Comparison of ENCODE assay signal across 9 cellular contexts in the genomic region with DNA sequence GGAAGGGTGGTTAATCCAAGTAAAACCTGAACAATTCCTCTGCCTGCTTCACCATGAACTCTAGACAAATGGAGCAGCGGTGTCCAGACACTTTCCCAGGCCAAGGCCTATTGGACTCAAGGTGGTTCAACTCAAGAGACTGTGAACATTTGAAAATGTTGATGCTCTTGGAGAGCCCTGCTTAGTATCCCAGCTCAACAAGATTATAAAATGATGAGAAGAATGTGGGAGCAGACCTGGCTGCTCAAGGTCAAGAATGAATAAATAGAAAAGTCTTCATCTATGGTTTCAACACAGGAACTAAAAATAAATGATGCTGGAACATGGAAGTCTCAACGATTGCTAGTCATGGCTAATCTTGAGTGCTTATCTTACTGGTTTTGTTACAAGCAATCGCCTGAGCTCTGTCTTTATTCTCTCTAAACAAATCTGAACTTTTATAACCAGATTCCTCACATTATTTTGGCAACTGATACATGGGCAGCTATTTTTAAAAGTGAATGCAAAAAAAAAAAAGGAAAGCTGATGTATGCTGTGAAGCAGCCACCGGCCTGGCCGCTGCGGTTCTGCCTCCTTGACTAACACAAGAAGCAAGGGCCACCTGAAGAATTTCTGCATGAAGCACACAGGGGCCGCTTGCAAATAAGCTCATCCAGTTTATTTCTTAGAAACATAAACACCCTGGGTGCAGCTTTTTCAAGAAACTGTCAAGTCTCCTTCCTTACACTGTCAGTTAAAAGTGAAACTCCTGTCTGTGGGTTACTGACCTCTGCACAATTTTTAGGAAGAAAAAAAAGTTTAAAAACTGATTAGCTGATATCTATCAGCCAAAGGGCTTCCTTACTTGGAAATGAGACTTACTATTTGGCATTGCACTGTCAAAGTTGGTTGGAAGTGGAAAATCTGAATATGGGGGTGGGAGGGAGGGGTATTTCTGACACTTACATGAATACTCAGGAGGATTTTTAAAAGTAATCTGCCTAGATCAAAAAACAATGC.
A peak's percentile ranks its signal among the peaks of the same experiment; 100 is the strongest.
DNase-seq lines count a peak whose midpoint lies in the region; ATAC-seq and TF ChIP-seq lines count a peak whose summit lies in the region.
"Had no signal": no experiment of that assay in that cellular context is flagged by ENCODE, and none has a peak within 500 bp of the region (broad histone marks: within the 10 kb centered on the region; RNA-seq: fewer than 3 reads in every experiment).

No MANE protein-coding gene starts in this region.

- no peaks in the 10 kb centered on the region for H4K20me1 ChIP-seq in H9 (ENCODE audit: control insufficient read depth, insufficient read depth, insufficient read length)

- no peak overlapping the region for H2AK5ac ChIP-seq in H9 (ENCODE audit: insufficient read length, low read length)

- no peaks in the 10 kb centered on the region for H3K9me3 Mint-ChIP-seq in stimulated activated memory B cell treated with anti-CD40 and anti-IgM and Interleukin-4, amounts not matched to agents 10 μg/mL and 1 μg/mL and 100 μg/mL, for 72 hours
- H3K9me3 Mint-ChIP-seq in H9, result no peaks in the 10 kb centered on the region

- H3K23me2 ChIP-seq in H9 (ENCODE audit: insufficient read length, low read depth, low read length, poor library complexity, severe bottlenecking), result no peaks in the 10 kb centered on the region

- H2BK12ac ChIP-seq in H9 (ENCODE audit: insufficient read length, low read depth, low read length), result no peak overlapping the region

- no peak overlapping the region for H3K23ac ChIP-seq in H9 (ENCODE audit: insufficient read length, low read depth, low read length)

- no peaks in the 10 kb centered on the region for H3K27me3 ChIP-seq in H9 (ENCODE audit: insufficient read depth, low read length)

- no peak overlapping the region for H2AFZ ChIP-seq in H9 (ENCODE audit: low read length)

- H3K79me1 ChIP-seq in H9 (ENCODE audit: insufficient read depth, low read depth, low read length, poor library complexity, severe bottlenecking), result no peaks in the 10 kb centered on the region

- H3K56ac ChIP-seq in H9 (ENCODE audit: insufficient read length, low read depth, low read length), result no peak overlapping the region

- no peak overlapping the region for H4K91ac ChIP-seq in H9 (ENCODE audit: insufficient read length, low read depth, low read length)

- WGBS in H9 (ENCODE audit: extremely low coverage, insufficient read length, low lambda C conversion rate), result no CpG with 5 or more reads among the region's 7 CpGs

- ATAC-seq in GM18867 (IDR thresholded peaks at IDR 0.05; ENCODE audit: unreplicated experiment) (peak; percentile 30), HG02610 (IDR thresholded peaks at IDR 0.05; ENCODE audit: unreplicated experiment) (no peak), left lobe of liver (no peak)
- no peak for ATAC-seq in stimulated activated memory B cell treated with anti-CD40 and anti-IgM and Interleukin-4, amounts not matched to agents 10 μg/mL and 1 μg/mL and 100 μg/mL, for 72 hours

- no peak overlapping the region for H3K27ac ChIP-seq in H9 (ENCODE audit: insufficient read length, low read depth, low read length)

- peak overlapping the region; percentile 44 for H3K4me3 Mint-ChIP-seq in stimulated activated memory B cell treated with anti-CD40 and anti-IgM and Interleukin-4, amounts not matched to agents 10 μg/mL and 1 μg/mL and 100 μg/mL, for 72 hours
- no peak overlapping the region for H3K4me3 Mint-ChIP-seq in H9

- no peak overlapping the region for H3T11ph ChIP-seq in H9 (ENCODE audit: low read length)

- H3K14ac ChIP-seq in H9 (ENCODE audit: insufficient read depth, low read length), result no peak overlapping the region

- peaks cover 53% of the 10 kb centered on the region for H3K4me1 Mint-ChIP-seq in stimulated activated memory B cell treated with anti-CD40 and anti-IgM and Interleukin-4, amounts not matched to agents 10 μg/mL and 1 μg/mL and 100 μg/mL, for 72 hours
- peaks cover 24 to 27% of the 10 kb centered on the region in 2 experiments for H3K4me1 Mint-ChIP-seq in H9

- no peaks in the 10 kb centered on the region for H3K27me3 Mint-ChIP-seq in stimulated activated memory B cell treated with anti-CD40 and anti-IgM and Interleukin-4, amounts not matched to agents 10 μg/mL and 1 μg/mL and 100 μg/mL, for 72 hours
- peaks cover 2% of the 10 kb centered on the region; the same call in 1 of the 2 replicates for H3K27me3 Mint-ChIP-seq in H9 (ENCODE audit: low read depth)

- no peak overlapping the region for H4K5ac ChIP-seq in H9 (ENCODE audit: insufficient read length, low read depth, low read length)

- H4K8ac ChIP-seq in H9 (replicated peaks; ENCODE audit: insufficient read length, low read depth, low read length), result no peak overlapping the region

- H3K9ac ChIP-seq in H9 (ENCODE audit: extremely low read depth, insufficient read length, low read length), result no peak overlapping the region

- no peak overlapping the region for H3K18ac ChIP-seq in H9 (ENCODE audit: insufficient read length, low read depth, low read length)

- peak; percentile 44 for DNase-seq in UCSD-AML1 (lab: John Stamatoyannopoulos, UW; ENCODE audit: unreplicated experiment)
- peak; percentile 70 for DNase-seq in fibroblast of pulmonary artery (ENCODE audit: low read depth)
- DNase-seq in left lobe of liver (ENCODE audit: low spot score), result no peak
- DNase-seq in H9, result no peak
- DNase-seq in stimulated activated CD4-positive, alpha-beta T cell treated with anti-CD3 and anti-CD28 coated beads, Interleukin-2, amount 100 ng/mL, for 48 hours, result no peak
- DNase-seq: SHP77 treated with DMSO at 0.1 percent for 48 hours had no signal

- H2BK15ac ChIP-seq in H9 (ENCODE audit: low read depth, low read length), result no peak overlapping the region

- no peak overlapping the region for H2BK5ac ChIP-seq in H9 (ENCODE audit: insufficient read length, low read length)

- no peak overlapping the region for H2BK20ac ChIP-seq in H9 (ENCODE audit: low read depth, low read length, poor library complexity, severe bottlenecking)

- H3K79me2 ChIP-seq in H9 (ENCODE audit: insufficient read depth, low read length), result no peaks in the 10 kb centered on the region

- no peak overlapping the region for H3K4me2 ChIP-seq in H9 (ENCODE audit: insufficient read depth, insufficient read length, low read length)

- H3K4me1 ChIP-seq in H9 (ENCODE audit: insufficient read depth, low read length), result no peaks in the 10 kb centered on the region; the same call in 1 of the 2 replicates

- peak overlapping the region; percentile 54 for H3K27ac Mint-ChIP-seq in stimulated activated memory B cell treated with anti-CD40 and anti-IgM and Interleukin-4, amounts not matched to agents 10 μg/mL and 1 μg/mL and 100 μg/mL, for 72 hours
- no peak overlapping the region for H3K27ac Mint-ChIP-seq in H9

- no peak overlapping the region for H2BK120ac ChIP-seq in H9 (ENCODE audit: low read depth, low read length, poor library complexity, severe bottlenecking)

- no peaks in the 10 kb centered on the region for H3K36me3 Mint-ChIP-seq in stimulated activated memory B cell treated with anti-CD40 and anti-IgM and Interleukin-4, amounts not matched to agents 10 μg/mL and 1 μg/mL and 100 μg/mL, for 72 hours
- H3K36me3 Mint-ChIP-seq in H9 (ENCODE audit: insufficient read depth in 1 of 3, low read depth in 3 of 3), result no peaks in the 10 kb centered on the region

- no peaks in the 10 kb centered on the region for H3K9me3 ChIP-seq in H9 (ENCODE audit: control insufficient read depth, low read depth, low read length)

- TF ChIP-seq CTCF in fibroblast of pulmonary artery (IDR thresholded peaks at IDR 0.05; ENCODE audit: low read length, missing control alignments), result no peak
- no peak for TF ChIP-seq CTCF in H9 (conservative IDR thresholded peaks at IDR 0.05)

- peak overlapping the region; percentile 10 for H3K4me3 ChIP-seq in fibroblast of pulmonary artery (replicated peaks; ENCODE audit: low read depth, low read length)

- H3K4ac ChIP-seq in H9 (ENCODE audit: low read depth, low read length), result no peak overlapping the region

Comparison
In these comparisons a context has a peak if more than half of its experiments do, and no peak if none do; other contexts are left out.
1. DNase-seq: peak in UCSD-AML1 (single experiment) and fibroblast of pulmonary artery (single experiment); none in left lobe of liver (single experiment), H9 (single experiment) and stimulated activated CD4-positive, alpha-beta T cell treated with anti-CD3 and anti-CD28 coated beads, Interleukin-2, amount 100 ng/mL, for 48 hours (0 of 2).